In the genomic region with DNA sequence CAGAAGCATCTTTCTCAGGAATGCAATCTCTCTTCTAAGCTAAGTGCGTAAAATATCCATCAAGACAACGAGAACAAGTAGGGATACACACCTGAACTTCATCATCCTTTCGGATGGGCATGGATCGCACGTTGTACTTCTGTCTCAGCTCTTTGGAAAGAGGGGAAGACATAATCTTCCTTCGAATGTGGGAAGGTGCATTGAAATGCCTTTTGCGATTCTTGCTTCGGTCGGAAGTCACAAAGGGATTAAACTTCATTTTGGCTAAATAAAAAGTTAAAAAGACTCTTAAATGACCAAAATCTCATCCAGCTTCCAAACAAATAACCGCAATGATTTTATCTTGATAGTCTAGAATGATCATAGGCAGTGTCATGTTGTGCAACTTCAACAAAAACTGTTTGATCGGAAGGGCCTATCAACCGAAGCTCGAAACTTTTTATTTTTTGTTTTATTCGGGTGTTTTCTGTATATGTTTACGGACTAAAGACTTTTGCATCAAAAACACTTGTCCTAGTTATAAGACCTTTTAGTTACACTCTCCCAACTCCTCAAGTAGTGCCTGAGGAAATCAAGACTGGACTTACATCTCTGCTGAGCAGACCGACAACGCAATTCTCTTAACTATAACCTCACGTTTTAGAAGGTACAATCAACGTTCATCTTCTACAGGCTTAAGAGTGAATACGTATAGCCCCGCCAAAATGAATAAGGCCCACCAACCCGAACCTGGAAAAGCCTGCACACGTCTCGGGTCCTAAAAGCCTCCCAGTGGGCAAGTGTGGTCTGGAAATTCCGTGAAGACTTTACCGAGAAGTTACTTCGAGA, we compare ENCODE assay signal across 1 cellular context.
A peak's percentile ranks its signal among the peaks of the same experiment; 100 is the strongest.
TF ChIP-seq lines count a peak whose summit lies in the region.

No MANE protein-coding gene starts in this region.

TF ChIP-seq in H1, 55 proteins besides CTCF, POLR2A, EP300 and RAD21:
- TF ChIP-seq SIN3A (conservative IDR thresholded peaks at IDR 0.05 in 1 of 2, IDR thresholded peaks at IDR 0.05 in 1 of 2; ENCODE audit: low read depth in 1 of 2, low read length in 2 of 2), result 0 out of 4 replicates have a peak, but pooled peaks of 1 of the 2 experiments have one; percentile 30
- TF ChIP-seq CEBPB (IDR thresholded peaks at IDR 0.05; ENCODE audit: low read depth, low read length), result no peak
- peak; percentile 23 for TF ChIP-seq TAF7 (optimal IDR thresholded peaks at IDR 0.05; ENCODE audit: borderline replicate concordance, low read depth, low read length)
- TF ChIP-seq POLR2AphosphoS5 (IDR thresholded peaks at IDR 0.05; ENCODE audit: low read depth, low read length), result peak; percentile 43; the same call in 1 of the 2 replicates
- TF ChIP-seq SP2 (IDR thresholded peaks at IDR 0.05; ENCODE audit: low read length), result no peak
- no peak for TF ChIP-seq HDAC2 (IDR thresholded peaks at IDR 0.05; ENCODE audit: borderline replicate concordance in 1 of 2, low read depth in 2 of 2, low read length in 2 of 2)
